ENCODE assay signal across 8 cellular contexts in genomic region chr14:59028476-59029202, GRCh38.
DNase-seq lines count a peak whose midpoint lies in the region; ATAC-seq, FAIRE-seq and TF ChIP-seq lines count a peak whose summit lies in the region.

No MANE protein-coding gene starts in this region.

- H3K9me3 ChIP-seq in endodermal cell (ENCODE audit: control insufficient read depth, low read length) (no peaks in the 10 kb centered on the region), mesodermal cell (ENCODE audit: control insufficient read depth, low read length) (no peaks in the 10 kb centered on the region), thoracic aorta (no peaks in the 10 kb centered on the region)

- DNase-seq in AG09319 (ENCODE audit: extremely low read depth, low read depth), result peak; percentile 89
- peak; percentile 32 for DNase-seq in GM18507 (ENCODE audit: extremely low spot score, insufficient read length, low read depth)
- peak; percentile 20 for DNase-seq in NCI-H128 (lab: John Stamatoyannopoulos, UW; ENCODE audit: unreplicated experiment)
- peak; percentile 33 for DNase-seq in SKM-1 treated with dmso at 0.1 percent for 144 hours (lab: John Stamatoyannopoulos, UW; ENCODE audit: unreplicated experiment)
- peak; percentile 79 for DNase-seq in endodermal cell
- no peak for DNase-seq in thoracic aorta (ENCODE audit: low spot score)

- H3K36me3 ChIP-seq in endodermal cell (ENCODE audit: control insufficient read depth, insufficient read depth, low read length) (no peaks in the 10 kb centered on the region), mesodermal cell (ENCODE audit: control insufficient read depth, insufficient read depth, low read length) (no peaks in the 10 kb centered on the region), thoracic aorta (no peaks in the 10 kb centered on the region)

- no peaks in the 10 kb centered on the region for H3K36me3 Mint-ChIP-seq in endodermal cell (ENCODE audit: low read depth)

- H3K27ac Mint-ChIP-seq in endodermal cell, result no peak overlapping the region

- no peak overlapping the region for H3K9ac ChIP-seq in endodermal cell (ENCODE audit: extremely low read depth, low read length, poor library complexity, severe bottlenecking)

- no peak overlapping the region for H3K4me3 Mint-ChIP-seq in endodermal cell

- H3K4me3 ChIP-seq in endodermal cell (ENCODE audit: low read length), result no peak overlapping the region
- no peak overlapping the region for H3K4me3 ChIP-seq in mesodermal cell (ENCODE audit: extremely low read depth, insufficient read depth, low read length, poor library complexity, severe bottlenecking)
- no peak overlapping the region for H3K4me3 ChIP-seq in thoracic aorta

- H3K27me3 Mint-ChIP-seq in endodermal cell (ENCODE audit: insufficient read depth), result no peaks in the 10 kb centered on the region

- peak; percentile 88 for ATAC-seq in HG02870 (IDR thresholded peaks at IDR 0.05; ENCODE audit: unreplicated experiment)
- peak; percentile 65 for ATAC-seq in thoracic aorta (ENCODE audit: insufficient number of reproducible peaks, low FRiP score, low read depth)

- TF ChIP-seq CTCF in AG09319 (IDR thresholded peaks at IDR 0.05; ENCODE audit: low read depth, low read length) (peak; percentile 94), endodermal cell (conservative IDR thresholded peaks at IDR 0.05) (peak; percentile 92), thoracic aorta (IDR thresholded peaks at IDR 0.05) (peak; percentile 72)

- H3K27ac ChIP-seq in endodermal cell (ENCODE audit: low read depth, low read length) (peak overlapping the region; percentile 59), mesodermal cell (ENCODE audit: low read depth, low read length, severe bottlenecking) (peak overlapping the region; percentile 68), thoracic aorta (no peak overlapping the region)

- H3K9me3 Mint-ChIP-seq in endodermal cell, result no peaks in the 10 kb centered on the region

- 0 to 11% methylated on average over 3 to 5 of the region's 5 CpGs for WGBS in endodermal cell (ENCODE audit: insufficient coverage in 1 of 2, insufficient read length in 1 of 2), 2 experiments
- 0 to 4% methylated on average over 2 to 3 of the region's 5 CpGs for WGBS in mesodermal cell (ENCODE audit: insufficient coverage in 2 of 2), 2 experiments

- FAIRE-seq in GM18507 (lab: Jason Lieb, UNC), result peak; percentile 91

- H3K4me1 ChIP-seq in endodermal cell (ENCODE audit: control insufficient read depth, insufficient read depth, low read length), result no peaks in the 10 kb centered on the region
- H3K4me1 ChIP-seq in mesodermal cell (ENCODE audit: control insufficient read depth, insufficient read depth, low read length, poor library complexity, severe bottlenecking), result no peaks in the 10 kb centered on the region
- no peaks in the 10 kb centered on the region for H3K4me1 ChIP-seq in thoracic aorta (ENCODE audit: control insufficient read depth in 1 of 2, low read depth in 2 of 2)

- H3K27me3 ChIP-seq in endodermal cell (ENCODE audit: control insufficient read depth, insufficient read depth, low read length, poor library complexity, severe bottlenecking) (no peaks in the 10 kb centered on the region), thoracic aorta (replicated peaks; ENCODE audit: insufficient read depth) (no peaks in the 10 kb centered on the region)

- peaks cover 4% of the 10 kb centered on the region for H3K4me1 Mint-ChIP-seq in endodermal cell

Comparison
In these comparisons a context has a peak if more than half of its experiments do, and no peak if none do; other contexts are left out.
1. H3K27ac ChIP-seq: peak in endodermal cell (single experiment) and mesodermal cell (single experiment); none in thoracic aorta (0 of 2).
2. Peak in every context shown above with its lines, with median percentiles within 50 percentile points of each other: CTCF ChIP-seq.